Comparison of ENCODE assay signal across 32 cellular contexts in the genomic region with DNA sequence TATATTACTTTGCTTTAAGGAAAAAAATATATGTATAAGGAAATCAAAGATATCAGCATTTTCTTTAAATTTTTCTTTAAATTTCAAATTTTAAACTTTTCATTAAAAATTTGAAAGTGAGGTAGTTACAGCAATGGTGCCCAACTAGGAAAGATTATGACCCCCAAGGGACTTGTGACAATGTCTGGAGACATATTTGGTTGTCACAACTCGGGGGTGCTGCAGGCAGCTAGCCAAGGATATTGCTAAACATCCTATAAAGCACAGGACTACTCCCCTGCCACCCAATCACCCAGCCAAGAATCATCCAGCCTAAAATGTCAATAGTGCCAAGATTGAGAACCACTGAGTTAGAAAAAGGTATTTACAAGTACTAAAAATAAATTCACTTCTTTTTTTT.
"Had no signal": no experiment of that assay in that cellular context is flagged by ENCODE, and none has a peak within 500 bp of the region (broad histone marks: within the 10 kb centered on the region; RNA-seq: fewer than 3 reads in every experiment).

No MANE protein-coding gene starts in this region.

- H2AFZ ChIP-seq: neural progenitor cell, parathyroid adenoma had no signal

- H3K36me3 ChIP-seq: colonic mucosa, right lobe of liver had no signal

- H3K4me3 ChIP-seq: colonic mucosa, esophagus muscularis mucosa, heart right ventricle, left lung, mucosa of descending colon, neural progenitor cell, right lobe of liver, smooth muscle cell, stomach, testis, tibial artery had no signal

- H3K9me3 ChIP-seq: colonic mucosa, esophagus muscularis mucosa, heart right ventricle, left lung, mucosa of descending colon, right lobe of liver, stomach, testis, tibial artery had no signal

- FAIRE-seq: endothelial cell of umbilical vein, islet of Langerhans had no signal

- H3K27ac Mint-ChIP-seq: dendritic cell treated with granulocyte-macrophage colony-stimulating factor and Interleukin-4, amounts not matched to agents 40 ng/mL and 50 ng/mL, for 4 days; mesothelial cell of epicardium; neural progenitor cell; type B pancreatic cell had no signal

- H3K9ac ChIP-seq: neural progenitor cell, parathyroid adenoma had no signal

- H3K27me3 Mint-ChIP-seq: dendritic cell treated with granulocyte-macrophage colony-stimulating factor and Interleukin-4, amounts not matched to agents 40 ng/mL and 50 ng/mL, for 4 days; naive B cell; progenitor cell of endocrine pancreas; type B pancreatic cell had no signal

- H3K4me3 Mint-ChIP-seq: dendritic cell treated with granulocyte-macrophage colony-stimulating factor and Interleukin-4, amounts not matched to agents 40 ng/mL and 50 ng/mL, for 4 days; mesothelial cell of epicardium; naive B cell; nephron; neural progenitor cell; type B pancreatic cell had no signal

- H3K27me3 ChIP-seq: colonic mucosa, esophagus muscularis mucosa, heart right ventricle, left lung, neural progenitor cell, right lobe of liver, stomach, testis, tibial artery had no signal

- ATAC-seq: heart right ventricle, left cardiac atrium, left lung, mucosa of descending colon had no signal

- H3K4me1 Mint-ChIP-seq: naive B cell, neural progenitor cell had no signal

- DNase-seq: colonic mucosa; effector CD8-positive, alpha-beta T cell; foreskin melanocyte; glutamatergic neuron; heart right ventricle; hippocampal formation; left cardiac atrium; left lung; mesenchymal stem cell; mucosa of descending colon; naive B cell; right lobe of liver; stimulated activated CD4-positive, alpha-beta T cell treated with anti-CD3 and anti-CD28 coated beads, Interleukin-12 subunit alpha, Interleukin-12 subunit beta, amount 100 ng/mL, for 4 hours; stimulated activated CD4-positive, alpha-beta T cell treated with anti-CD3 and anti-CD28 coated beads, Interleukin-1b, Interleukin-23, amount 100 ng/mL, for 48 hours; stimulated activated CD4-positive, alpha-beta T cell treated with anti-CD3 and anti-CD28 coated beads, Interleukin-4, amount 100 ng/mL, for 1 hour; stimulated activated CD8-positive, alpha-beta memory T cell treated with anti-CD3 and anti-CD28 coated beads, Interleukin-4, amount 100 ng/mL, for 48 hours; stimulated activated naive CD4-positive, alpha-beta T cell treated with Interleukin-2 at 50 U/mL for 16 hours; stomach; substantia nigra; testis; tibial artery had no signal

- H3K4me2 ChIP-seq: neural progenitor cell, smooth muscle cell had no signal

- H3K79me2 ChIP-seq: parathyroid adenoma had no signal

- H3K9me3 Mint-ChIP-seq: dendritic cell treated with granulocyte-macrophage colony-stimulating factor and Interleukin-4, amounts not matched to agents 40 ng/mL and 50 ng/mL, for 4 days; mesothelial cell of epicardium; naive B cell; nephron; neural progenitor cell; type B pancreatic cell had no signal

- H3K27ac ChIP-seq: colonic mucosa, esophagus muscularis mucosa, heart right ventricle, left lung, neural progenitor cell, parathyroid adenoma, stomach, testis, tibial artery had no signal

- H3K4me1 ChIP-seq: colonic mucosa, left lung, neural progenitor cell, parathyroid adenoma, testis had no signal
